Comparison of ENCODE assay signal across 16 cellular contexts in genomic region chr7:23175820-23176385, GRCh38.
"Had no signal": no experiment of that assay in that cellular context is flagged by ENCODE, and none has a peak within 500 bp of the region (broad histone marks: within the 10 kb centered on the region; RNA-seq: fewer than 3 reads in every experiment).

No MANE protein-coding gene starts in this region.

- DNase-seq: activated CD4-positive, alpha-beta T cell treated with anti-CD3 and anti-CD28 coated beads, Interleukin-2, amount 10 ng/mL, durations not matched to agents 7 days and 5 days; activated CD8-positive, alpha-beta memory T cell treated with anti-CD3 and anti-CD28 coated beads, Interleukin-2, amount 50 U/mL, for 48 hours; activated gamma-delta T cell treated with Interleukin-2 at 50 U/mL for 16 hours; activated naive CD8-positive, alpha-beta T cell treated with anti-CD3 and anti-CD28 coated beads for 36 hours; activated T-cell treated with anti-CD3 and anti-CD28 coated beads, Interleukin-2, amount 50 U/mL, for 72 hours; amygdala; central memory CD4-positive, alpha-beta T cell; effector CD4-positive, alpha-beta T cell; esophagus squamous epithelium; hypothalamus; mesendoderm; nucleus accumbens; trophoblast cell had no signal

- H3K27me3 Mint-ChIP-seq: activated naive CD8-positive, alpha-beta T cell treated with anti-CD3 and anti-CD28 coated beads for 36 hours; stimulated activated naive CD8-positive, alpha-beta T cell treated with anti-CD3 and anti-CD28 coated beads, Interleukin-15, Interleukin-2, amounts not matched to agents 100 ng/mL and 50 ng/mL, for 24 hours had no signal

- H3K36me3 Mint-ChIP-seq: activated naive CD8-positive, alpha-beta T cell treated with anti-CD3 and anti-CD28 coated beads for 36 hours; natural killer cell treated with Interleukin-12 subunit alpha and Interleukin-12 subunit beta and Interleukin-15 and Interleukin-18, amount 100 ng/mL, for 72 hours had no signal

- H3K4me3 Mint-ChIP-seq: activated CD4-positive, alpha-beta T cell treated with anti-CD3 and anti-CD28 coated beads, Interleukin-2, amount 10 ng/mL, durations not matched to agents 7 days and 5 days; activated naive CD8-positive, alpha-beta T cell treated with anti-CD3 and anti-CD28 coated beads for 36 hours; activated T-cell treated with anti-CD3 and anti-CD28 coated beads, Interleukin-2, amount 50 U/mL, for 72 hours; natural killer cell treated with Interleukin-12 subunit alpha and Interleukin-12 subunit beta and Interleukin-15 and Interleukin-18, amount 100 ng/mL, for 72 hours; stimulated activated naive CD8-positive, alpha-beta T cell treated with anti-CD3 and anti-CD28 coated beads, Interleukin-15, Interleukin-2, amounts not matched to agents 100 ng/mL and 50 ng/mL, for 24 hours had no signal

- H3K9me3 Mint-ChIP-seq: activated CD4-positive, alpha-beta T cell treated with anti-CD3 and anti-CD28 coated beads, Interleukin-2, amount 10 ng/mL, durations not matched to agents 7 days and 5 days; activated naive CD8-positive, alpha-beta T cell treated with anti-CD3 and anti-CD28 coated beads for 36 hours; activated T-cell treated with anti-CD3 and anti-CD28 coated beads, Interleukin-2, amount 50 U/mL, for 72 hours; natural killer cell treated with Interleukin-12 subunit alpha and Interleukin-12 subunit beta and Interleukin-15 and Interleukin-18, amount 100 ng/mL, for 72 hours; stimulated activated naive CD8-positive, alpha-beta T cell treated with anti-CD3 and anti-CD28 coated beads, Interleukin-15, Interleukin-2, amounts not matched to agents 100 ng/mL and 50 ng/mL, for 24 hours had no signal

- H3K27ac Mint-ChIP-seq: activated CD4-positive, alpha-beta T cell treated with anti-CD3 and anti-CD28 coated beads, Interleukin-2, amount 10 ng/mL, durations not matched to agents 7 days and 5 days; activated naive CD8-positive, alpha-beta T cell treated with anti-CD3 and anti-CD28 coated beads for 36 hours; activated T-cell treated with anti-CD3 and anti-CD28 coated beads, Interleukin-2, amount 50 U/mL, for 72 hours; natural killer cell treated with Interleukin-12 subunit alpha and Interleukin-12 subunit beta and Interleukin-15 and Interleukin-18, amount 100 ng/mL, for 72 hours; stimulated activated naive CD8-positive, alpha-beta T cell treated with anti-CD3 and anti-CD28 coated beads, Interleukin-15, Interleukin-2, amounts not matched to agents 100 ng/mL and 50 ng/mL, for 24 hours had no signal

- ATAC-seq: activated T-cell treated with anti-CD3 and anti-CD28 coated beads, Interleukin-2, amount 50 U/mL, for 72 hours; body of pancreas; natural killer cell treated with Interleukin-12 subunit alpha and Interleukin-12 subunit beta and Interleukin-15 and Interleukin-18, amount 100 ng/mL, for 72 hours had no signal
